In the genomic region with DNA sequence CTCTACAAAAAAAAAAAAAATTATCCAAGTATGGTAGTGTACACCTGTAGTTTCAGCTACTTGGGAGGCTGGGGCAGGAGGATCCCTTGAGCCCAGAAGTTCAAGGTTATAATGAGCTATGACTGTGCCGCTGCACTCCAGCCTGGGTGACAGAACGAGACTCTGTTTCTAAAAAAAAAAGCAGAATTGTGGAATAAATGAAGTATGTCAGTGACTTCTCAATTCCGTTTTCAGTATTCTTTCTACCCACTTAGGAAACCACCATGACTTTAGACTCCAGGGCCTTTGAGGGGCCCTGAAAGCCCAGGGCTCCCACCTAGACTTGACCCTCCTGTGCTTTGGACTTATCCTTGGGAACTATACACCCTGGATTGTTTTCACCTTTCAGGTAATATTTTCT, we compare ENCODE assay signal across 14 cellular contexts.
DNase-seq lines count a peak whose midpoint lies in the region; ATAC-seq and TF ChIP-seq lines count a peak whose summit lies in the region.
"Had no signal": no experiment of that assay in that cellular context is flagged by ENCODE, and none has a peak within 500 bp of the region (broad histone marks: within the 10 kb centered on the region; RNA-seq: fewer than 3 reads in every experiment).

No MANE protein-coding gene starts in this region.

- no peak for TF ChIP-seq CTCF in OCI-LY1 (IDR thresholded peaks at IDR 0.05; ENCODE audit: low read length)

- H3K4me3 ChIP-seq in OCI-LY1 (ENCODE audit: low read depth, low read length, poor library complexity, severe bottlenecking), result no peak overlapping the region
- H3K4me3 ChIP-seq: thoracic aorta had no signal

- no peaks in the 10 kb centered on the region for H3K27me3 ChIP-seq in OCI-LY1 (ENCODE audit: insufficient read depth, low read length)

- peaks cover 89% of the 10 kb centered on the region for H3K4me1 ChIP-seq in OCI-LY1 (ENCODE audit: insufficient read depth, low read length, severe bottlenecking)

- no peak overlapping the region for H3K4me2 ChIP-seq in OCI-LY1 (ENCODE audit: low read length)

- peak overlapping the region; percentile 99 for H3K27ac ChIP-seq in OCI-LY1 (ENCODE audit: low read depth, low read length, poor library complexity, severe bottlenecking)
- H3K27ac ChIP-seq: thoracic aorta had no signal

- no peaks in the 10 kb centered on the region for H3K9me3 ChIP-seq in OCI-LY1 (ENCODE audit: low read length)
- H3K9me3 ChIP-seq: thoracic aorta had no signal

- peak; percentile 50 for ATAC-seq in GM18502 (IDR thresholded peaks at IDR 0.05; ENCODE audit: poor library complexity, unreplicated experiment)
- ATAC-seq in GM19463 (IDR thresholded peaks at IDR 0.05; ENCODE audit: unreplicated experiment), result peak; percentile 45
- ATAC-seq in HG02981 (IDR thresholded peaks at IDR 0.05; ENCODE audit: unreplicated experiment), result peak; percentile 42

- H3K9me2 ChIP-seq in OCI-LY1 (ENCODE audit: low read depth, low read length), result no peaks in the 10 kb centered on the region

- no peak overlapping the region for H3K9ac ChIP-seq in OCI-LY1 (ENCODE audit: low read length)

- no peaks in the 10 kb centered on the region for H3K79me2 ChIP-seq in OCI-LY1 (ENCODE audit: insufficient read depth, low read length)

- H3K36me3 ChIP-seq in OCI-LY1 (ENCODE audit: insufficient read depth, low read length), result no peaks in the 10 kb centered on the region
- H3K36me3 ChIP-seq: thoracic aorta had no signal

- H2AFZ ChIP-seq in OCI-LY1 (ENCODE audit: low read length), result no peak overlapping the region

- H3F3A ChIP-seq in OCI-LY1 (ENCODE audit: insufficient read depth, low read length), result peaks cover 17% of the 10 kb centered on the region

- H4K20me1 ChIP-seq in OCI-LY1 (ENCODE audit: insufficient read depth, low read length), result no peaks in the 10 kb centered on the region

- DNase-seq in D341Med (ENCODE audit: low spot score), result no peak
- DNase-seq in stimulated activated naive CD4-positive, alpha-beta T cell (lab: John Stamatoyannopoulos, UW), result no peak
- no peak for DNase-seq in NCI-H128 (lab: John Stamatoyannopoulos, UW; ENCODE audit: unreplicated experiment)
- no peak for DNase-seq in GM19240 (ENCODE audit: insufficient read length, low spot score)
- DNase-seq: activated CD4-positive, CD25-positive, alpha-beta regulatory T cell treated with anti-CD3 and anti-CD28 coated beads, Interleukin-2, amount 50 U/mL, for 72 hours; CD8-positive, alpha-beta memory T cell; erythroblast; NCI-H446; SHP77 treated with DMSO at 0.1 percent for 48 hours had no signal
